In the genomic region with DNA sequence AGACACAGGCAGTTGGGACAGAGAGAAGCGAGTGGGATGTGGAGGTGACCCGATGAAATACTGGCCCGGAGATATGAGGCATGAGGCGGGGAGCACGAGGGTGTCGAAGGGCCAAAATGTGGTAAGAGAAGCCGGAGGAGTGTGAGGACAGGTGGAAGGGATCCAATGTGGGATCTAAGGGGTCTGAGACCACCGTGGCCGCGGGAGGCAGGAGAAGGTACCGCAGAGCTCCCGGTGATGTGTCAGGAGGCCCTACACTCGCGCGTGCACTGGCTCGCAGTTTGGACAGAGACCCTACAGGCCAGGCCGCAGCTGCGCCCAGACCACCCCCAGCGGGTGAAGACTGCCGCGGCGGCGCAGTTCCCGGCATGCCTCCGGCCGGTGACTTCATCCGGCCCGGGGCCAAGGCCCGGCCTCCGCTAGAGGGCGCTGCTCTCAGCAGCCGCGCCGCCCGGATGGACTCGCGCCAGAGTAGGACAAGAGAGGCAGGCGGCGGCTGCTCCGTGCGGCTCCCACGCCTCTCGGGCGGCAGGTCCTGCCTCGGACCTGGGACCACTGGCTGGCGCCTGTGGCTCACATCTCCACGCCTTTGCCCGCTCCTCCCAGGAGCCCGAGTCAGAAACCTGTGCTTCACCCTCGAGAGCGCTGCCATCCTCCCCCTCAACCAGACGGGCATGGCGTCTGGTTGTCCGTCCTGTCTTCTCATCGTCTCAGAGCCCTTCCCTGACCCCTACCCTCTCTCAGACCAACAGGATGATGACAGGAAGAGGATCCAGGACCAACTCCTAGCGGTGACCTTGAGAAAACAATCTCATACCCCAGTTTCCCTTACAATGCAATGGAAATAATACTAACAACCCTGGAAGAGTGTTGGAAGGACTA, we compare ENCODE assay signal across 8 cellular contexts. TPM values are rescaled to one million over a fixed set of nuclear protein-coding genes. Genes with fewer than 3 reads are reported as not detected.
A peak's percentile ranks its signal among the peaks of the same experiment; 100 is the strongest.
DNase-seq lines count a peak whose midpoint lies in the region; ATAC-seq and TF ChIP-seq lines count a peak whose summit lies in the region.

No MANE protein-coding gene starts in this region.

- no peaks in the 10 kb centered on the region for H3K9me3 Mint-ChIP-seq in Calu3 (ENCODE audit: low read depth, unreplicated experiment)

- no peaks in the 10 kb centered on the region for H3F3A ChIP-seq in OCI-LY1 (ENCODE audit: insufficient read depth, low read length)

- no peaks in the 10 kb centered on the region for H3K9me2 ChIP-seq in OCI-LY1 (ENCODE audit: low read depth, low read length)

- no peaks in the 10 kb centered on the region for H3K9me3 ChIP-seq in OCI-LY1 (ENCODE audit: low read length)
- H3K9me3 ChIP-seq in muscle layer of duodenum (ENCODE audit: control insufficient read depth in 1 of 2, low read length in 2 of 2) = no peaks in the 10 kb centered on the region

- peak overlapping the region; percentile 73 for H3K4me3 Mint-ChIP-seq in Calu3 (ENCODE audit: low read depth, unreplicated experiment)

- H3K4me2 ChIP-seq in OCI-LY1 (ENCODE audit: low read length) = peak overlapping the region; percentile 70

- peak overlapping the region; percentile 62 for H3K9ac ChIP-seq in OCI-LY1 (ENCODE audit: low read length)

- H3K27ac ChIP-seq in OCI-LY1 (ENCODE audit: low read depth, low read length, poor library complexity, severe bottlenecking) (no peak overlapping the region), muscle layer of duodenum (ENCODE audit: low read length) (peak overlapping the region; percentile 77)

- H3K27ac Mint-ChIP-seq in Calu3 (ENCODE audit: unreplicated experiment) = peak overlapping the region; percentile 67

- CTCF ChIA-PET in Calu3 (lab: Charles Lee) = interaction anchor here (0.7 to 1.4 kb wide), 2 partner anchors 22 to 96 kb away, joined by 3 to 4 read pairs; no protein-coding TSS in a partner anchor

- no peaks in the 10 kb centered on the region for H3K36me3 ChIP-seq in OCI-LY1 (ENCODE audit: insufficient read depth, low read length)
- H3K36me3 ChIP-seq in muscle layer of duodenum (ENCODE audit: control insufficient read depth in 1 of 2, insufficient read depth in 2 of 2, low read length in 2 of 2) = no peaks in the 10 kb centered on the region

- intact Hi-C loops in Calu3 (cut with micrococcal nuclease; ENCODE audit: unreplicated experiment) = no loop called here

- peak; percentile 86 for ATAC-seq in GM19467 (IDR thresholded peaks at IDR 0.05; ENCODE audit: unreplicated experiment)
- ATAC-seq in esophagus mucosa = peak; percentile 89

- H3K4me3 ChIP-seq in OCI-LY1 (ENCODE audit: low read depth, low read length, poor library complexity, severe bottlenecking) (peak overlapping the region; percentile 55), muscle layer of duodenum (ENCODE audit: low read depth in 1 of 2, low read length in 2 of 2) (peak overlapping the region; percentile 65 to 66)

- no peaks in the 10 kb centered on the region for H4K20me1 ChIP-seq in OCI-LY1 (ENCODE audit: insufficient read depth, low read length)

- H3K27me3 ChIP-seq in OCI-LY1 (ENCODE audit: insufficient read depth, low read length) = no peaks in the 10 kb centered on the region
- no peaks in the 10 kb centered on the region for H3K27me3 ChIP-seq in muscle layer of duodenum (ENCODE audit: low read depth, low read length)

- H3K79me2 ChIP-seq in OCI-LY1 (ENCODE audit: insufficient read depth, low read length) = no peaks in the 10 kb centered on the region

- BruUV-seq in Calu3 (replicated peaks; lab: Mats Ljungman, UMichigan) = TSS peak; percentile 92

- peaks cover 18% of the 10 kb centered on the region for H3K36me3 Mint-ChIP-seq in Calu3 (ENCODE audit: insufficient read depth, unreplicated experiment)

- DNase-seq in Calu3 = peak; percentile 96
- DNase-seq in HS-27A (ENCODE audit: low read depth) = peak; percentile 38
- DNase-seq in activated T-cell treated with anti-CD3 and anti-CD28 coated beads for 48 hours (ENCODE audit: low read depth) = peak; percentile 93
- DNase-seq in stimulated activated CD8-positive, alpha-beta memory T cell treated with anti-CD3 and anti-CD28 coated beads, Interleukin-7, amount 100 ng/mL, for 4 hours (ENCODE audit: low read depth in 2 of 2) = peak; percentile 68 to 76

- TF ChIP-seq CTCF in Calu3 (IDR thresholded peaks at IDR 0.05; ENCODE audit: unreplicated experiment) = peak; percentile 96
- TF ChIP-seq CTCF in OCI-LY1 (IDR thresholded peaks at IDR 0.05; ENCODE audit: low read length) = peak; percentile 92

- H3K27me3 Mint-ChIP-seq in Calu3 (ENCODE audit: unreplicated experiment) = no peaks in the 10 kb centered on the region

- H3K4me1 Mint-ChIP-seq in Calu3 (ENCODE audit: low read depth, unreplicated experiment) = peaks cover 7% of the 10 kb centered on the region

- H2AFZ ChIP-seq in OCI-LY1 (ENCODE audit: low read length) = peak overlapping the region; percentile 89; the same call in 1 of the 2 replicates

- peaks cover 12% of the 10 kb centered on the region for H3K4me1 ChIP-seq in OCI-LY1 (ENCODE audit: insufficient read depth, low read length, severe bottlenecking)
- no peaks in the 10 kb centered on the region for H3K4me1 ChIP-seq in muscle layer of duodenum (ENCODE audit: control insufficient read depth in 1 of 2, insufficient read depth in 2 of 2, low read length in 2 of 2)

RNA-seq across cellular contexts. Expression of gene STING1, which starts 35.4 kb away (rescaled TPM):
- total RNA-seq in Calu3 (2022) (34.1 and 79.6 TPM in 2 replicates), esophagus mucosa (45.5 TPM)

RNA-seq across cellular contexts. Expression of gene UBE2D2, which starts 43.2 kb away (rescaled TPM):
- total RNA-seq in Calu3 (2022) (179 and 187 TPM in 2 replicates), esophagus mucosa (119 TPM)

RNA-seq across cellular contexts. Expression of gene SMIM33, which starts 47.1 kb away (rescaled TPM):
- total RNA-seq in Calu3 (2022) = not detected in 2 replicates
- not detected for total RNA-seq in esophagus mucosa

RNA-seq across cellular contexts. Expression of gene ECSCR, which starts 55.4 kb away (rescaled TPM):
- total RNA-seq in Calu3 (2022) (not detected in 2 replicates), esophagus mucosa (5.0 TPM)

Comparison
In these comparisons a context has a peak if more than half of its experiments do, and no peak if none do; other contexts are left out.
1. DNase-seq: peak in every context shown above with its lines; median percentile 96 in Calu3; 93 in activated T-cell treated with anti-CD3 and anti-CD28 coated beads for 48 hours; 72 in stimulated activated CD8-positive, alpha-beta memory T cell treated with anti-CD3 and anti-CD28 coated beads, Interleukin-7, amount 100 ng/mL, for 4 hours; 38 in HS-27A.